In the genomic region with DNA sequence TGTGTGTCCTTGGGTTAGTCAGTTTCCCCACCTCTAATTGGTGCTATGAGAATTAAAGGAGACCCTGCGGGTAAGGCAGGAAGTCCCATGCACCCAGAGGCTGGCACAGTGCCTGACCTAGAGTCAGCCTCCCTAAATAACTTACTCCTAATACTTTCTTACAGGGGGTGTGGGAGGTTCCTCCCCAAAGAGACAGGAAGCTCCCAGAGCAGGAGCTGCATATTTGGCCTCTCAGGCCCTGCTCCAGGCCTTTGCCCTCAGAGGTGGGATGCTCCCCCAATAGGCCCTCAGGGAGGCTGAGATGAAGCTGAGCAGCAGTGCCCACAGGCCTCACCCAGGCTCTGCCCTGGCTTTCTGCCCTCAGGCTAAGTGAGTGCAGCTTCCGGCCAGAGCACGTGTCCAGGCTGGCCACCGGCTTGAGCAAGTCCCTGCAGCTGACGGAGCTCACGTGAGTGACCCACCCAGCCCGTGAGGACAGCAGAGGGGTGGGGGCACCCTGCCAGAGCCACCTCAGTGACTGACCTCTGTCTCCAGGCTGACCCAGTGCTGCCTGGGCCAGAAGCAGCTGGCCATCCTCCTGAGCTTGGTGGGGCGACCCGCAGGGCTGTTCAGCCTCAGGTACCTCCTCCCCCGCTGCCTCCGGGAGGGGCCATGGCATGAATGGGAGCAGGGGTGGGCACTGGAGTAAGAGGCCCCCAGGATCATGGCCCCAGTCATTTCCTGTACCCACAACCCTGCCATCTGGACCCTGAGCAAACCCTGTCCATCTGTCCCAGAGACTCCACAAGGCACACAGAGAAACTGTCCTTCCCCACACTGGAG, we compare ENCODE assay signal across 8 cellular contexts. TPM values are rescaled to one million over a fixed set of nuclear protein-coding genes. Genes with fewer than 3 reads are reported as not detected.
A peak's percentile ranks its signal among the peaks of the same experiment; 100 is the strongest.
DNase-seq lines count a peak whose midpoint lies in the region; ATAC-seq and TF ChIP-seq lines count a peak whose summit lies in the region.

No MANE protein-coding gene starts in this region.

- no peaks in the 10 kb centered on the region for H3K27me3 ChIP-seq in layer of hippocampus (ENCODE audit: control insufficient read depth, insufficient read depth, low read length)
- H3K27me3 ChIP-seq in thyroid gland, result no peaks in the 10 kb centered on the region

- no peak for DNase-seq in activated T-cell treated with anti-CD3 and anti-CD28 coated beads, Interleukin-2, amount 50 U/mL, for 72 hours
- no peak for DNase-seq in activated T-cell treated with anti-CD3 and anti-CD28 coated beads, Interleukin-2, amount 50 U/mL, for 1 hour
- DNase-seq in activated naive CD8-positive, alpha-beta T cell treated with anti-CD3 and anti-CD28 coated beads, Interleukin-2, amount 50 U/mL, for 24 hours, result no peak
- DNase-seq in thyroid gland (peak; percentile 74 to 75), NCI-H774 (lab: John Stamatoyannopoulos, UW) (no peak), RKO (ENCODE audit: low spot score) (no peak)

- H3K4me1 Mint-ChIP-seq in activated T-cell treated with anti-CD3 and anti-CD28 coated beads, Interleukin-2, amount 50 U/mL, for 72 hours (ENCODE audit: low read depth), result peaks cover 5% of the 10 kb centered on the region
- peaks cover 24% of the 10 kb centered on the region for H3K4me1 Mint-ChIP-seq in activated naive CD8-positive, alpha-beta T cell treated with anti-CD3 and anti-CD28 coated beads, Interleukin-2, amount 50 U/mL, for 24 hours

- no peak overlapping the region for H3K4me3 Mint-ChIP-seq in activated T-cell treated with anti-CD3 and anti-CD28 coated beads, Interleukin-2, amount 50 U/mL, for 72 hours
- no peak overlapping the region for H3K4me3 Mint-ChIP-seq in activated naive CD8-positive, alpha-beta T cell treated with anti-CD3 and anti-CD28 coated beads, Interleukin-2, amount 50 U/mL, for 24 hours

- TF ChIP-seq POLR2A in thyroid gland (IDR thresholded peaks at IDR 0.05), result no peak

- TF ChIP-seq CTCF in thyroid gland (IDR thresholded peaks at IDR 0.05), result no peak

- H3K4me1 ChIP-seq in thyroid gland, result peaks cover 0 to 11% of the 10 kb centered on the region in 2 donors

- 58 to 83% methylated on average over 4 to 11 of the region's 11 CpGs for WGBS in thyroid gland, 2 donors

- H3K9me3 Mint-ChIP-seq in activated T-cell treated with anti-CD3 and anti-CD28 coated beads, Interleukin-2, amount 50 U/mL, for 72 hours, result no peaks in the 10 kb centered on the region
- no peaks in the 10 kb centered on the region for H3K9me3 Mint-ChIP-seq in activated naive CD8-positive, alpha-beta T cell treated with anti-CD3 and anti-CD28 coated beads, Interleukin-2, amount 50 U/mL, for 24 hours

- H3K27me3 Mint-ChIP-seq in activated T-cell treated with anti-CD3 and anti-CD28 coated beads, Interleukin-2, amount 50 U/mL, for 72 hours (ENCODE audit: low read depth), result no peaks in the 10 kb centered on the region
- H3K27me3 Mint-ChIP-seq in activated naive CD8-positive, alpha-beta T cell treated with anti-CD3 and anti-CD28 coated beads, Interleukin-2, amount 50 U/mL, for 24 hours, result no peaks in the 10 kb centered on the region

- no peaks in the 10 kb centered on the region for H3K9me3 ChIP-seq in thyroid gland

- H3K36me3 ChIP-seq in thyroid gland, result no peaks in the 10 kb centered on the region

- intact Hi-C loops in thyroid gland (cut with DNase I), result no loop called here

- H3K36me3 Mint-ChIP-seq in activated T-cell treated with anti-CD3 and anti-CD28 coated beads, Interleukin-2, amount 50 U/mL, for 72 hours (ENCODE audit: insufficient read depth in 2 of 2), result peaks cover 18 to 31% of the 10 kb centered on the region in 2 donors
- peaks cover 45% of the 10 kb centered on the region for H3K36me3 Mint-ChIP-seq in activated naive CD8-positive, alpha-beta T cell treated with anti-CD3 and anti-CD28 coated beads, Interleukin-2, amount 50 U/mL, for 24 hours (ENCODE audit: low read depth)

- H3K27ac Mint-ChIP-seq in activated T-cell treated with anti-CD3 and anti-CD28 coated beads, Interleukin-2, amount 50 U/mL, for 72 hours, result peak overlapping the region; percentile 85
- H3K27ac Mint-ChIP-seq in activated naive CD8-positive, alpha-beta T cell treated with anti-CD3 and anti-CD28 coated beads, Interleukin-2, amount 50 U/mL, for 24 hours, result peak overlapping the region; percentile 78

- H3K27ac ChIP-seq in layer of hippocampus (ENCODE audit: low read depth, low read length), result peak overlapping the region; percentile 52
- H3K27ac ChIP-seq in thyroid gland, result peak overlapping the region; percentile 21 to 67 (median 67)

- peak; percentile 16 to 23 for ATAC-seq in activated T-cell treated with anti-CD3 and anti-CD28 coated beads, Interleukin-2, amount 50 U/mL, for 72 hours (replicated peaks in 1 of 2)
- ATAC-seq in activated naive CD8-positive, alpha-beta T cell treated with anti-CD3 and anti-CD28 coated beads, Interleukin-2, amount 50 U/mL, for 24 hours, result no peak
- ATAC-seq in GM21576 (IDR thresholded peaks at IDR 0.05; ENCODE audit: unreplicated experiment), result no peak

- no peak overlapping the region for H3K4me3 ChIP-seq in thyroid gland (replicated peaks in 1 of 3)

RNA-seq across cellular contexts. Expression of gene CPNE2, which starts 31.1 kb away (rescaled TPM):
- total RNA-seq in activated T-cell treated with anti-CD3 and anti-CD28 coated beads, Interleukin-2, amount 50 U/mL, for 72 hours, result 10 to 100 TPM in 1 of 2 donors, 1 to 10 TPM in 1; 9.4 to 15.1 TPM
- 10 to 100 TPM; 26.6 to 33.3 (median 29.2) TPM for total RNA-seq in thyroid gland

Comparison
In these comparisons a context has a peak if more than half of its experiments do, and no peak if none do; other contexts are left out.
1. ATAC-seq: peak in activated T-cell treated with anti-CD3 and anti-CD28 coated beads, Interleukin-2, amount 50 U/mL, for 72 hours (2 of 2); none in activated naive CD8-positive, alpha-beta T cell treated with anti-CD3 and anti-CD28 coated beads, Interleukin-2, amount 50 U/mL, for 24 hours (single experiment) and GM21576 (single experiment).
2. DNase-seq: peak in thyroid gland (2 of 2); none in activated T-cell treated with anti-CD3 and anti-CD28 coated beads, Interleukin-2, amount 50 U/mL, for 72 hours (0 of 2), activated T-cell treated with anti-CD3 and anti-CD28 coated beads, Interleukin-2, amount 50 U/mL, for 1 hour (single experiment), activated naive CD8-positive, alpha-beta T cell treated with anti-CD3 and anti-CD28 coated beads, Interleukin-2, amount 50 U/mL, for 24 hours (single experiment), NCI-H774 (single experiment) and RKO (single experiment).